ENCODE assay signal across 1 cellular context in genomic region chr16:87966685-87967185, GRCh38.
TF ChIP-seq lines count a peak whose summit lies in the region.

No MANE protein-coding gene starts in this region.

TF ChIP-seq in IMR-90, 13 proteins besides CTCF, POLR2A, EP300 and RAD21 (continued from another document):
- no peak for TF ChIP-seq ELK1 (IDR thresholded peaks at IDR 0.05; ENCODE audit: borderline replicate concordance, low read depth, low read length)
- TF ChIP-seq MAZ (IDR thresholded peaks at IDR 0.05; ENCODE audit: borderline replicate concordance, low read depth, low read length) = no peak
- TF ChIP-seq MXI1 (IDR thresholded peaks at IDR 0.05; ENCODE audit: borderline replicate concordance, low read depth, low read length) = no peak
- TF ChIP-seq CHD1 (IDR thresholded peaks at IDR 0.05; ENCODE audit: low read depth, low read length) = no peak
- no peak for TF ChIP-seq CEBPB (IDR thresholded peaks at IDR 0.05; ENCODE audit: low read depth, low read length)
- no peak for TF ChIP-seq SMC3 (IDR thresholded peaks at IDR 0.05; ENCODE audit: low read depth, low read length)
- TF ChIP-seq, protein P1, sequence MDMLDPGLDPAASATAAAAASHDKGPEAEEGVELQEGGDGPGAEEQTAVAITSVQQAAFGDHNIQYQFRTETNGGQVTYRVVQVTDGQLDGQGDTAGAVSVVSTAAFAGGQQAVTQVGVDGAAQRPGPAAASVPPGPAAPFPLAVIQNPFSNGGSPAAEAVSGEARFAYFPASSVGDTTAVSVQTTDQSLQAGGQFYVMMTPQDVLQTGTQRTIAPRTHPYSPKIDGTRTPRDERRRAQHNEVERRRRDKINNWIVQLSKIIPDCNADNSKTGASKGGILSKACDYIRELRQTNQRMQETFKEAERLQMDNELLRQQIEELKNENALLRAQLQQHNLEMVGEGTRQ (IDR thresholded peaks at IDR 0.05; ENCODE audit: low read depth, low read length) = no peak
- no peak for TF ChIP-seq RCOR1 (IDR thresholded peaks at IDR 0.05; ENCODE audit: insufficient replicate concordance, low read length)
- TF ChIP-seq MAFK (IDR thresholded peaks at IDR 0.05; ENCODE audit: low read depth, low read length) = no peak
